Comparison of ENCODE assay signal across 24 cellular contexts in genomic region chr7:93773446-93773845, GRCh38.
"Had no signal": no experiment of that assay in that cellular context is flagged by ENCODE, and none has a peak within 500 bp of the region (broad histone marks: within the 10 kb centered on the region; RNA-seq: fewer than 3 reads in every experiment).

No MANE protein-coding gene starts in this region.

- H3K4me1 Mint-ChIP-seq: stimulated activated effector memory CD8-positive, alpha-beta T cell treated with anti-CD3 and anti-CD28 coated beads, Interleukin-12 subunit alpha, Interleukin-12 subunit beta, amount 100 ng/mL, for 72 hours; stimulated activated memory B cell treated with anti-CD40 and anti-IgM and Interleukin-4, amounts not matched to agents 10 μg/mL and 1 μg/mL and 100 μg/mL, for 72 hours; stimulated activated naive B cell treated with anti-CD40 and anti-IgM and Interleukin-4, amounts not matched to agents 10 μg/mL and 1 μg/mL and 100 μg/mL, for 72 hours; stimulated activated naive CD8-positive, alpha-beta T cell treated with anti-CD3 and anti-CD28 coated beads, Interleukin-15, amount 100 ng/mL, for 72 hours had no signal

- DNase-seq: stimulated activated CD4-positive, alpha-beta T cell treated with anti-CD3 and anti-CD28 coated beads, Interleukin-2, amount 100 ng/mL, for 48 hours; stimulated activated CD4-positive, alpha-beta T cell treated with anti-CD3 and anti-CD28 coated beads, Interleukin-4, amount 100 ng/mL, for 1 hour; stimulated activated CD4-positive, alpha-beta T cell treated with anti-CD3 and anti-CD28 coated beads, Interleukin-4, amount 100 ng/mL, for 24 hours; stimulated activated CD4-positive, alpha-beta T cell treated with anti-CD3 and anti-CD28 coated beads, Interleukin-4, amount 100 ng/mL, for 4 hours; stimulated activated CD8-positive, alpha-beta memory T cell treated with anti-CD3 and anti-CD28 coated beads, Interleukin-4, amount 100 ng/mL, for 48 hours; stimulated activated naive B cell treated with anti-CD40 and anti-IgM and Interleukin-4, amounts not matched to agents 10 μg/mL and 1 μg/mL and 100 μg/mL, for 72 hours; stimulated activated naive CD4-positive, alpha-beta T cell; stimulated activated naive CD4-positive, alpha-beta T cell treated with Interleukin-2 at 50 U/mL for 16 hours; stimulated activated naive CD8-positive, alpha-beta T cell treated with anti-CD3 and anti-CD28 coated beads, Interleukin-15, amount 100 ng/mL, for 72 hours; stimulated activated naive CD8-positive, alpha-beta T cell treated with anti-CD3 and anti-CD28 coated beads, Interleukin-15, Interleukin-2, amounts not matched to agents 100 U/mL and 50 U/mL, for 24 hours; stomach; substantia nigra; testis; thyroid gland; tibial artery; transverse colon; trophoblast cell; upper lobe of left lung; upper lobe of right lung; uterus had no signal

- H3K4me3 Mint-ChIP-seq: stimulated activated effector memory CD8-positive, alpha-beta T cell treated with anti-CD3 and anti-CD28 coated beads, Interleukin-12 subunit alpha, Interleukin-12 subunit beta, amount 100 ng/mL, for 72 hours; stimulated activated memory B cell treated with anti-CD40 and anti-IgM and Interleukin-4, amounts not matched to agents 10 μg/mL and 1 μg/mL and 100 μg/mL, for 72 hours; stimulated activated naive B cell treated with anti-CD40 and anti-IgM and Interleukin-4, amounts not matched to agents 10 μg/mL and 1 μg/mL and 100 μg/mL, for 72 hours; stimulated activated naive CD8-positive, alpha-beta T cell treated with anti-CD3 and anti-CD28 coated beads, Interleukin-15, amount 100 ng/mL, for 72 hours; stimulated activated naive CD8-positive, alpha-beta T cell treated with anti-CD3 and anti-CD28 coated beads, Interleukin-15, Interleukin-2, amounts not matched to agents 100 ng/mL and 50 ng/mL, for 24 hours; type B pancreatic cell had no signal

- H3K27me3 Mint-ChIP-seq: stimulated activated naive CD8-positive, alpha-beta T cell treated with anti-CD3 and anti-CD28 coated beads, Interleukin-15, amount 100 ng/mL, for 72 hours; stimulated activated naive CD8-positive, alpha-beta T cell treated with anti-CD3 and anti-CD28 coated beads, Interleukin-15, Interleukin-2, amounts not matched to agents 100 ng/mL and 50 ng/mL, for 24 hours had no signal

- H3K36me3 Mint-ChIP-seq: stimulated activated effector memory CD8-positive, alpha-beta T cell treated with anti-CD3 and anti-CD28 coated beads, Interleukin-12 subunit alpha, Interleukin-12 subunit beta, amount 100 ng/mL, for 72 hours; stimulated activated memory B cell treated with anti-CD40 and anti-IgM and Interleukin-4, amounts not matched to agents 10 μg/mL and 1 μg/mL and 100 μg/mL, for 72 hours; stimulated activated naive B cell treated with anti-CD40 and anti-IgM and Interleukin-4, amounts not matched to agents 10 μg/mL and 1 μg/mL and 100 μg/mL, for 72 hours; type B pancreatic cell had no signal

- H3K9me3 Mint-ChIP-seq: stimulated activated memory B cell treated with anti-CD40 and anti-IgM and Interleukin-4, amounts not matched to agents 10 μg/mL and 1 μg/mL and 100 μg/mL, for 72 hours; stimulated activated naive B cell treated with anti-CD40 and anti-IgM and Interleukin-4, amounts not matched to agents 10 μg/mL and 1 μg/mL and 100 μg/mL, for 72 hours; stimulated activated naive CD8-positive, alpha-beta T cell treated with anti-CD3 and anti-CD28 coated beads, Interleukin-15, Interleukin-2, amounts not matched to agents 100 ng/mL and 50 ng/mL, for 24 hours; type B pancreatic cell had no signal

- H3K27ac Mint-ChIP-seq: stimulated activated effector memory CD8-positive, alpha-beta T cell treated with anti-CD3 and anti-CD28 coated beads, Interleukin-12 subunit alpha, Interleukin-12 subunit beta, amount 100 ng/mL, for 72 hours; stimulated activated memory B cell treated with anti-CD40 and anti-IgM and Interleukin-4, amounts not matched to agents 10 μg/mL and 1 μg/mL and 100 μg/mL, for 72 hours; stimulated activated naive B cell treated with anti-CD40 and anti-IgM and Interleukin-4, amounts not matched to agents 10 μg/mL and 1 μg/mL and 100 μg/mL, for 72 hours; stimulated activated naive CD8-positive, alpha-beta T cell treated with anti-CD3 and anti-CD28 coated beads, Interleukin-15, amount 100 ng/mL, for 72 hours; stimulated activated naive CD8-positive, alpha-beta T cell treated with anti-CD3 and anti-CD28 coated beads, Interleukin-15, Interleukin-2, amounts not matched to agents 100 ng/mL and 50 ng/mL, for 24 hours; type B pancreatic cell had no signal

- ATAC-seq: stimulated activated effector memory CD8-positive, alpha-beta T cell treated with anti-CD3 and anti-CD28 coated beads, Interleukin-12 subunit alpha, Interleukin-12 subunit beta, amount 100 ng/mL, for 72 hours; stimulated activated memory B cell treated with anti-CD40 and anti-IgM and Interleukin-4, amounts not matched to agents 10 μg/mL and 1 μg/mL and 100 μg/mL, for 72 hours; stimulated activated naive B cell treated with anti-CD40 and anti-IgM and Interleukin-4, amounts not matched to agents 10 μg/mL and 1 μg/mL and 100 μg/mL, for 72 hours; stimulated activated naive CD8-positive, alpha-beta T cell treated with anti-CD3 and anti-CD28 coated beads, Interleukin-15, amount 100 ng/mL, for 72 hours; stimulated activated naive CD8-positive, alpha-beta T cell treated with anti-CD3 and anti-CD28 coated beads, Interleukin-15, Interleukin-2, amounts not matched to agents 100 U/mL and 50 U/mL, for 24 hours; upper lobe of right lung had no signal
